ENCODE assay signal across 2 cellular contexts in the genomic region with DNA sequence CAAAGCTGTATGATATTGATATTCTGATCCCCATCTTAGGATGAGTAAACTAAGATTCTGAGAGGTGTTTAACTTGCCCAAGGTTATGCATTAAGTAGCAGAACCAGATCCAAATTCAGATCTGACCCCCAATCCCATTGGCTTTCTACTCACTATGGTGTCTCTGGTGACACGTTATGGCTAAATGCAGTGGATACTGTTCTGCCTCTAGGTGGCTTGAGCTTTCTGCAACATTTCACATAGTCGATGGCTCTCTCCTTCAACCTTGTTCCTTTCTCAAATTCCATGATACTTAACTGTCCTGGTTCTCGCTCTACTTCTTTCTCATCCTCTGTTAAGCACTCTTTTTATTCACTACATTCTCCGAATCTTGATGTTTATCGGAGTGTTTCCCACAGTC.
TF ChIP-seq lines count a peak whose summit lies in the region.

No MANE protein-coding gene starts in this region.

TF ChIP-seq in HEK293T, 16 proteins besides CTCF, POLR2A, EP300 and RAD21:
- TF ChIP-seq HDGF (IDR thresholded peaks at IDR 0.05; ENCODE audit: borderline replicate concordance): no peak
- TF ChIP-seq NFRKB (IDR thresholded peaks at IDR 0.05): no peak
- no peak for TF ChIP-seq SUZ12 (IDR thresholded peaks at IDR 0.05)
- TF ChIP-seq L3MBTL2 (conservative IDR thresholded peaks at IDR 0.05): no peak
- TF ChIP-seq, protein P1, sequence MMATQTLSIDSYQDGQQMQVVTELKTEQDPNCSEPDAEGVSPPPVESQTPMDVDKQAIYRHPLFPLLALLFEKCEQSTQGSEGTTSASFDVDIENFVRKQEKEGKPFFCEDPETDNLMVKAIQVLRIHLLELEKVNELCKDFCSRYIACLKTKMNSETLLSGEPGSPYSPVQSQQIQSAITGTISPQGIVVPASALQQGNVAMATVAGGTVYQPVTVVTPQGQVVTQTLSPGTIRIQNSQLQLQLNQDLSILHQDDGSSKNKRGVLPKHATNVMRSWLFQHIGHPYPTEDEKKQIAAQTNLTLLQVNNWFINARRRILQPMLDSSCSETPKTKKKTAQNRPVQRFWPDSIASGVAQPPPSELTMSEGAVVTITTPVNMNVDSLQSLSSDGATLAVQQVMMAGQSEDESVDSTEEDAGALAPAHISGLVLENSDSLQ (IDR thresholded peaks at IDR 0.05): no peak
- no peak for TF ChIP-seq SP1 (IDR thresholded peaks at IDR 0.05)
- TF ChIP-seq ELF4 (IDR thresholded peaks at IDR 0.05): no peak
- no peak for TF ChIP-seq FOXK2 (IDR thresholded peaks at IDR 0.05)

TF ChIP-seq in HepG2, 621 proteins besides CTCF, POLR2A, EP300 and RAD21:
- TF ChIP-seq SMC3 (IDR thresholded peaks at IDR 0.05; ENCODE audit: low read length) (peak; percentile 12; the same call in 1 of the 2 replicates), STAG1 (CRISPR knock-in tag; IDR thresholded peaks at IDR 0.05) (peak; percentile 31), BHLHE40 (IDR thresholded peaks at IDR 0.05; ENCODE audit: low read length) (no peak)
TF ChIP-seq in HepG2: peak in this region for 2.
